Comparison of ENCODE assay signal across 8 cellular contexts in genomic region chr17:32998111-32998892, GRCh38. TPM values are rescaled to one million over a fixed set of nuclear protein-coding genes. Genes with fewer than 3 reads are reported as not detected.
DNase-seq lines count a peak whose midpoint lies in the region; ATAC-seq, FAIRE-seq and TF ChIP-seq lines count a peak whose summit lies in the region.

No MANE protein-coding gene starts in this region.

- peaks cover 13% of the 10 kb centered on the region for H3K27me3 Mint-ChIP-seq in CD4-positive, CD25-positive, alpha-beta regulatory T cell

- ATAC-seq in CD4-positive, CD25-positive, alpha-beta regulatory T cell (ENCODE audit: low read depth in 2 of 2) = peak; percentile 45 to 47
- ATAC-seq in HG02623 (IDR thresholded peaks at IDR 0.05; ENCODE audit: unreplicated experiment) = peak; percentile 50
- ATAC-seq in GM18498 (IDR thresholded peaks at IDR 0.05; ENCODE audit: unreplicated experiment) = no peak

- peaks cover 0 to 5% (median 2%) of the 10 kb centered on the region in 4 donors for H3K4me1 Mint-ChIP-seq in CD4-positive, CD25-positive, alpha-beta regulatory T cell

- 3 to 5% methylated on average over 17 of the region's 18 CpGs for WGBS in mesodermal cell (ENCODE audit: insufficient coverage in 2 of 2), 2 experiments

- no peak for TF ChIP-seq POLR2A in endothelial cell of umbilical vein (IDR thresholded peaks at IDR 0.05; ENCODE audit: low read depth, low read length)

- H3K27ac Mint-ChIP-seq in CD4-positive, CD25-positive, alpha-beta regulatory T cell = no peak overlapping the region

- peaks cover 5% of the 10 kb centered on the region for H3K4me1 ChIP-seq in CD4-positive, CD25-positive, alpha-beta regulatory T cell (ENCODE audit: control insufficient read depth, insufficient read depth, low read length, poor library complexity, severe bottlenecking)
- H3K4me1 ChIP-seq in endothelial cell of umbilical vein (ENCODE audit: control insufficient read depth, extremely low read depth, insufficient read depth, low read length) = no peaks in the 10 kb centered on the region
- peaks cover 7% of the 10 kb centered on the region for H3K4me1 ChIP-seq in mesodermal cell (ENCODE audit: control insufficient read depth, insufficient read depth, low read length, poor library complexity, severe bottlenecking)

- CTCF ChIA-PET in endothelial cell of umbilical vein (lab: Charles Lee) = interaction anchor here (0.5 to 2.0 kb wide), 40 partner anchors 9 to 1363 kb away, joined by 3 to 32 read pairs (median 4); partner anchors contain the start of genes CDK5R1, MYO1D and TMEM98

- no peak overlapping the region for H3K4me3 ChIP-seq in CD4-positive, CD25-positive, alpha-beta regulatory T cell (ENCODE audit: low read depth, low read length)
- H3K4me3 ChIP-seq in endothelial cell of umbilical vein (replicated peaks in 1 of 3; ENCODE audit: insufficient read depth in 1 of 3, low read depth in 1 of 3, low read length in 3 of 3) (no peak overlapping the region), mesodermal cell (ENCODE audit: extremely low read depth, insufficient read depth, low read length, poor library complexity, severe bottlenecking) (no peak overlapping the region)

- POLR2A ChIA-PET in endothelial cell of umbilical vein (lab: Charles Lee) = no interaction called here

- dilution Hi-C loops in endothelial cell of umbilical vein (cut with MboI; ENCODE audit: extremely low pct_ligation_motif_present, low sequenced_read_pairs) = no loop called here

- TF ChIP-seq CTCF in endothelial cell of umbilical vein (IDR thresholded peaks at IDR 0.05; ENCODE audit: extremely low read depth in 1 of 2, insufficient read depth in 1 of 2, low read depth in 1 of 2, low read length in 2 of 2) = peak; percentile 86 to 95

- H3K4me2 ChIP-seq in endothelial cell of umbilical vein (ENCODE audit: insufficient read depth, low read length) = no peak overlapping the region

- H3K36me3 Mint-ChIP-seq in CD4-positive, CD25-positive, alpha-beta regulatory T cell = no peaks in the 10 kb centered on the region

- peaks cover 0 to 1% (median 0%) of the 10 kb centered on the region in 7 donors for H3K9me3 Mint-ChIP-seq in CD4-positive, CD25-positive, alpha-beta regulatory T cell

- H3K27ac ChIP-seq in CD4-positive, CD25-positive, alpha-beta regulatory T cell (ENCODE audit: insufficient read depth, low read length, poor library complexity, severe bottlenecking) = no peak overlapping the region
- H3K27ac ChIP-seq in endothelial cell of umbilical vein (ENCODE audit: insufficient read depth, low read depth, low read length) (no peak overlapping the region), mesodermal cell (ENCODE audit: low read depth, low read length, severe bottlenecking) (peak overlapping the region; percentile 51)

- peaks cover 3% of the 10 kb centered on the region for H3K27me3 ChIP-seq in CD4-positive, CD25-positive, alpha-beta regulatory T cell (ENCODE audit: control insufficient read depth, insufficient read depth, low read length)
- no peaks in the 10 kb centered on the region for H3K27me3 ChIP-seq in endothelial cell of umbilical vein (ENCODE audit: control insufficient read depth in 2 of 2, insufficient read depth in 2 of 2, low read length in 2 of 2)

- no peaks in the 10 kb centered on the region for H3K36me3 ChIP-seq in CD4-positive, CD25-positive, alpha-beta regulatory T cell (ENCODE audit: control insufficient read depth, insufficient read depth, low read length)
- no peaks in the 10 kb centered on the region for H3K36me3 ChIP-seq in endothelial cell of umbilical vein (ENCODE audit: control insufficient read depth in 2 of 2, extremely low read depth in 1 of 2, insufficient read depth in 2 of 2, low read length in 2 of 2)
- no peaks in the 10 kb centered on the region for H3K36me3 ChIP-seq in mesodermal cell (ENCODE audit: control insufficient read depth, insufficient read depth, low read length)

- H4K20me1 ChIP-seq in endothelial cell of umbilical vein (replicated peaks; ENCODE audit: control insufficient read depth, extremely low read depth, insufficient read depth, low read length) = no peaks in the 10 kb centered on the region

- no peak overlapping the region for H2AFZ ChIP-seq in endothelial cell of umbilical vein (ENCODE audit: low read depth, low read length)

- intact Hi-C loops in endothelial cell of umbilical vein (cut with micrococcal nuclease) = loop anchor here (1.0 to 10.0 kb wide), 4 partner anchors 88 to 514 kb away; partner anchors contain the start of gene CDK5R1

- H3K79me2 ChIP-seq in endothelial cell of umbilical vein (ENCODE audit: control insufficient read depth, insufficient read depth, low read length) = no peaks in the 10 kb centered on the region

- no peaks in the 10 kb centered on the region for H3K9me1 ChIP-seq in endothelial cell of umbilical vein (replicated peaks; ENCODE audit: control insufficient read depth, extremely low read depth, insufficient read depth, low read length)

- H3K9me3 ChIP-seq in CD4-positive, CD25-positive, alpha-beta regulatory T cell (ENCODE audit: control insufficient read depth in 2 of 2, low read length in 2 of 2) = no peaks in the 10 kb centered on the region
- no peaks in the 10 kb centered on the region for H3K9me3 ChIP-seq in endothelial cell of umbilical vein (replicated peaks; ENCODE audit: control insufficient read depth, insufficient read depth, low read length)
- no peaks in the 10 kb centered on the region for H3K9me3 ChIP-seq in mesodermal cell (ENCODE audit: control insufficient read depth, low read length)

- FAIRE-seq in endothelial cell of umbilical vein (lab: Jason Lieb, UNC) = peak; percentile 76

- BruUV-seq in endothelial cell of umbilical vein (replicated peaks; lab: Mats Ljungman, UMichigan) = no TSS peak

- no peak overlapping the region for H3K9ac ChIP-seq in endothelial cell of umbilical vein (replicated peaks; ENCODE audit: extremely low read depth, insufficient read depth, low read length)

- no peak overlapping the region for H3K4me3 Mint-ChIP-seq in CD4-positive, CD25-positive, alpha-beta regulatory T cell

- peak; percentile 44 to 52 (median 47) for DNase-seq in CD4-positive, CD25-positive, alpha-beta regulatory T cell
- DNase-seq in NCI-H82 treated with DMSO at 0.1 percent for 48 hours (lab: John Stamatoyannopoulos, UW; ENCODE audit: unreplicated experiment) = peak; percentile 30
- peak; percentile 30 for DNase-seq in activated CD8-positive, alpha-beta memory T cell treated with anti-CD3 and anti-CD28 coated beads, Interleukin-2, amount 50 U/mL, for 1 hour (ENCODE audit: extremely low read depth)
- DNase-seq in endothelial cell of umbilical vein (ENCODE audit: low read depth, low spot score) = peak; percentile 67
- peak; percentile 37 to 40 for DNase-seq in stimulated activated CD8-positive, alpha-beta memory T cell treated with anti-CD3 and anti-CD28 coated beads, Interleukin-15, amount 100 ng/mL, for 48 hours (ENCODE audit: low read depth in 2 of 2)

TF ChIP-seq in endothelial cell of umbilical vein, 7 proteins besides CTCF, POLR2A, EP300 and RAD21:
- TF ChIP-seq MYC (IDR thresholded peaks at IDR 0.05; ENCODE audit: low read depth, low read length) (no peak), JUN (IDR thresholded peaks at IDR 0.05; ENCODE audit: borderline replicate concordance, insufficient read depth, insufficient read length, low read depth) (no peak), EZH2 (IDR thresholded peaks at IDR 0.05; ENCODE audit: borderline replicate concordance, low read depth, low read length, severe bottlenecking) (no peak), FOS (IDR thresholded peaks at IDR 0.05; ENCODE audit: borderline replicate concordance, insufficient read depth, low read length) (no peak), GATA2 (IDR thresholded peaks at IDR 0.05; ENCODE audit: insufficient read depth, insufficient read length, low read depth, low read length) (no peak), MAX (IDR thresholded peaks at IDR 0.05; ENCODE audit: insufficient read depth, insufficient read length) (no peak), POLR2AphosphoS5 (IDR thresholded peaks at IDR 0.05; ENCODE audit: insufficient read depth, low read depth, low read length) (no peak)

RNA-seq across cellular contexts. Expression of gene SPACA3, which starts 6.7 kb away (rescaled TPM):
- not detected for total RNA-seq in CD4-positive, CD25-positive, alpha-beta regulatory T cell
- polyA plus RNA-seq in CD4-positive, CD25-positive, alpha-beta regulatory T cell = not detected
- not detected in 2 replicates for total RNA-seq in endothelial cell of umbilical vein
- 0.11 TPM in 1 of 2 replicates, not detected in the other for polyA plus RNA-seq in endothelial cell of umbilical vein
- not detected in 2 replicates for polyA plus RNA-seq in endothelial cell of umbilical vein (2011; cell fraction: cytosol; rRNA removed)
- polyA plus RNA-seq in endothelial cell of umbilical vein (2011; cell fraction: nucleus; rRNA removed) = not detected in 2 replicates
- not detected in 2 replicates for polyA plus RNA-seq in endothelial cell of umbilical vein (2012)
- polyA minus RNA-seq in endothelial cell of umbilical vein = not detected in 2 replicates
- polyA minus RNA-seq in endothelial cell of umbilical vein (2011; cell fraction: cytosol; rRNA and poly(A)+ RNA removed) = not detected
- polyA minus RNA-seq in endothelial cell of umbilical vein (2011; cell fraction: nucleus; rRNA and poly(A)+ RNA removed) = not detected in 2 replicates
- polyA plus RNA-seq in mesodermal cell (2013, experiment 1 of 2) = not detected
- not detected for polyA plus RNA-seq in mesodermal cell (2013, experiment 2 of 2)
